Comparison of ENCODE assay signal across 9 cellular contexts in genomic region chr4:173243917-173244658, GRCh38.
DNase-seq lines count a peak whose midpoint lies in the region; ATAC-seq and TF ChIP-seq lines count a peak whose summit lies in the region.
"Had no signal": no experiment of that assay in that cellular context is flagged by ENCODE, and none has a peak within 500 bp of the region (broad histone marks: within the 10 kb centered on the region; RNA-seq: fewer than 3 reads in every experiment).

No MANE protein-coding gene starts in this region.

- H3K4me3 Mint-ChIP-seq in CD4-positive, alpha-beta T cell, result no peak overlapping the region

- TF ChIP-seq POLR2A in thyroid gland (IDR thresholded peaks at IDR 0.05), result no peak

- WGBS in thyroid gland, 2 donors, result 92 to 95% methylated on average over 3 of the region's 3 CpGs

- H3K9me3 Mint-ChIP-seq in CD4-positive, alpha-beta T cell, result no peaks in the 10 kb centered on the region

- H4K20me1 ChIP-seq in DND-41 (ENCODE audit: insufficient read depth, low read length), result peaks cover 9% of the 10 kb centered on the region

- peaks cover 99% of the 10 kb centered on the region for H3K79me2 ChIP-seq in DND-41 (ENCODE audit: insufficient read depth, low read length)

- no peak for TF ChIP-seq CTCF in DND-41 (IDR thresholded peaks at IDR 0.05; ENCODE audit: borderline replicate concordance, extremely low read depth, low read length, poor library complexity, severe bottlenecking)
- no peak for TF ChIP-seq CTCF in CD4-positive, alpha-beta T cell (IDR thresholded peaks at IDR 0.05)
- no peak for TF ChIP-seq CTCF in thyroid gland (IDR thresholded peaks at IDR 0.05)

- peaks cover 5% of the 10 kb centered on the region for H3K36me3 Mint-ChIP-seq in CD4-positive, alpha-beta T cell (ENCODE audit: low read depth)

- H3K9ac ChIP-seq in DND-41 (ENCODE audit: low read depth, low read length), result no peak overlapping the region

- H3K4me3 ChIP-seq in DND-41 (ENCODE audit: low read depth in 1 of 2, low read length in 2 of 2), result no peak overlapping the region
- no peak overlapping the region for H3K4me3 ChIP-seq in thyroid gland (replicated peaks in 1 of 3)
- H3K4me3 ChIP-seq: cardiac muscle cell had no signal

- H3K27ac ChIP-seq in DND-41 (ENCODE audit: low read length) (peak overlapping the region; percentile 76), thyroid gland (no peak overlapping the region), caudate nucleus (ENCODE audit: low read depth, low read length) (no peak overlapping the region)
- no peak overlapping the region for H3K27ac ChIP-seq in CD4-positive, alpha-beta T cell (ENCODE audit: low read depth, low read length)
- H3K27ac ChIP-seq: cardiac muscle cell had no signal

- no peaks in the 10 kb centered on the region for H3K27me3 ChIP-seq in DND-41 (ENCODE audit: insufficient read depth, low read length, poor library complexity)
- H3K27me3 ChIP-seq in CD4-positive, alpha-beta T cell (ENCODE audit: control insufficient read depth, insufficient read depth, low read length), result no peaks in the 10 kb centered on the region
- no peaks in the 10 kb centered on the region for H3K27me3 ChIP-seq in thyroid gland
- H3K27me3 ChIP-seq: cardiac muscle cell had no signal

- CTCF ChIA-PET in CD4-positive, alpha-beta T cell (lab: Charles Lee), result no interaction called here

- intact Hi-C loops in CD4-positive, alpha-beta T cell (cut with DNase I, micrococcal nuclease), result no loop called here
- intact Hi-C loops in thyroid gland (cut with DNase I), result no loop called here

- peaks cover 29% of the 10 kb centered on the region for H3K4me1 Mint-ChIP-seq in CD4-positive, alpha-beta T cell (ENCODE audit: low read depth)

- no peak overlapping the region for H2AFZ ChIP-seq in DND-41 (ENCODE audit: low read depth, low read length)

- DNase-seq in DND-41 (peak; percentile 29), NCI-H774 (lab: John Stamatoyannopoulos, UW) (peak; percentile 15), thyroid gland (no peak), caudate nucleus (lab: John Stamatoyannopoulos, UW) (no peak), putamen (ENCODE audit: low spot score) (no peak)
- no peak for DNase-seq in CD4-positive, alpha-beta T cell

- no peaks in the 10 kb centered on the region for H3K9me3 ChIP-seq in DND-41 (ENCODE audit: insufficient read depth, low read length, severe bottlenecking)
- H3K9me3 ChIP-seq in CD4-positive, alpha-beta T cell (ENCODE audit: control insufficient read depth, low read length), result no peaks in the 10 kb centered on the region
- no peaks in the 10 kb centered on the region for H3K9me3 ChIP-seq in thyroid gland

- H3K4me2 ChIP-seq in DND-41 (ENCODE audit: insufficient read depth, low read length), result peak overlapping the region; percentile 7

- ATAC-seq in DND-41 (ENCODE audit: insufficient read depth, low read depth), result peak; percentile 46
- ATAC-seq in GM19467 (IDR thresholded peaks at IDR 0.05; ENCODE audit: unreplicated experiment), result peak; percentile 57
- ATAC-seq in HG03097 (IDR thresholded peaks at IDR 0.05; ENCODE audit: low FRiP score, unreplicated experiment), result peak; percentile 63
- no peak for ATAC-seq in CD4-positive, alpha-beta T cell (ENCODE audit: poor library complexity)

- POLR2A ChIA-PET in CD4-positive, alpha-beta T cell (lab: Charles Lee), result no interaction called here

- H3K27ac Mint-ChIP-seq in CD4-positive, alpha-beta T cell, result no peak overlapping the region

- H3K36me3 ChIP-seq in DND-41 (ENCODE audit: insufficient read depth, low read length), result peaks cover 12% of the 10 kb centered on the region
- no peaks in the 10 kb centered on the region for H3K36me3 ChIP-seq in thyroid gland
- H3K36me3 ChIP-seq: cardiac muscle cell had no signal

- H3K4me1 ChIP-seq in DND-41 (ENCODE audit: insufficient read depth, low read length), result peaks cover 92% of the 10 kb centered on the region
- peaks cover 6 to 13% of the 10 kb centered on the region in 2 donors for H3K4me1 ChIP-seq in thyroid gland

- no peaks in the 10 kb centered on the region for H3K27me3 Mint-ChIP-seq in CD4-positive, alpha-beta T cell

Comparison
In these comparisons a context has a peak if more than half of its experiments do, and no peak if none do; other contexts are left out.
1. DNase-seq: peak in DND-41 (single experiment) and NCI-H774 (single experiment); none in CD4-positive, alpha-beta T cell (0 of 10), thyroid gland (0 of 2), caudate nucleus (0 of 61) and putamen (single experiment).